11 cellular contexts compared by ENCODE assay signal in the genomic region with DNA sequence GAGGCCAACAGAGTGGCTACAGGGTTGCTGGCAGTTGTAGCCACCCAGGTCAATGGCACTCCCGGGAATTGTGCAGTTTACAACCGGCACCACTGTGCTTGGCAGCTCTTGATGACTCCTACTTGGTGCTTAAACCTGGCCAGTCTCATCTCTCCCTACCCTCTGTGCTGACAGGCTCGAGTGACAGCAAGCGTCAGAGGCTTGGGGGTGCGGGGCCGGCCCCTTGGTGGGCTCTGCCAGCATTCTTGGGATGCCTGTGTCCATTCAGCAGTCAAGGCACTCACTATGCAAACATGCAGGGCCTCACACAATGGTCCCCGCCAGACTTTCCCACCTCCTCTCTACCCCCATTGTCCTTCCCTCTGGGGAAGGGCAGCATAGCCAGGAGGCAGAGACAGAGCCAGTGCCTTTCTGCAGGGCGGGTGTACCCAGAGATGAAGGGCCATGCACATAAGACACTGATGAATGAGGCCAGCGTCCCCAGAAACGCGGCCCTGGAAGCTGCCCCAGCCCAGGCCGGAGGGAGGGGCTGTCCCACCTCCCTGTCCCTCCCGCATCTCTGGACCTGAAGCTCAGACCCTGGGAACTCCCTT. TPM values are rescaled to one million over a fixed set of nuclear protein-coding genes. Genes with fewer than 3 reads are reported as not detected.
DNase-seq lines count a peak whose midpoint lies in the region; TF ChIP-seq lines count a peak whose summit lies in the region.
"Had no signal": no experiment of that assay in that cellular context is flagged by ENCODE, and none has a peak within 500 bp of the region (broad histone marks: within the 10 kb centered on the region; RNA-seq: fewer than 3 reads in every experiment).

No MANE protein-coding gene starts in this region.

- intact Hi-C loops in sigmoid colon (cut with DNase I): no loop called here

- 81 to 83% methylated on average over 13 of the region's 13 CpGs for WGBS in sigmoid colon, 2 donors

- TF ChIP-seq CTCF in HEK293 (tag by site-specific recombination; IDR thresholded peaks at IDR 0.05): no peak
- no peak for TF ChIP-seq CTCF in brain (conservative IDR thresholded peaks at IDR 0.05)
- no peak for TF ChIP-seq CTCF in sigmoid colon (IDR thresholded peaks at IDR 0.05)
- no peak for TF ChIP-seq CTCF in BE2C (IDR thresholded peaks at IDR 0.05; ENCODE audit: low read depth, low read length)

- no peak for TF ChIP-seq EP300 in sigmoid colon (IDR thresholded peaks at IDR 0.05)

- H3K9me3 Mint-ChIP-seq in brain: peaks cover 0 to 6% (median 0%) of the 10 kb centered on the region in 5 experiments

- H3K4me1 ChIP-seq in HEK293 (ENCODE audit: control insufficient read depth, insufficient read depth, low read length) (no peaks in the 10 kb centered on the region), iPS-15b (ENCODE audit: control insufficient read depth, insufficient read depth, low read length) (peaks cover 11% of the 10 kb centered on the region), sigmoid colon (peaks cover 0 to 66% (median 52%) of the 10 kb centered on the region in 4 donors), BE2C (no peaks in the 10 kb centered on the region)

- no peak for DNase-seq in sigmoid colon
- DNase-seq in stimulated activated CD4-positive, alpha-beta T cell treated with anti-CD3 and anti-CD28 coated beads, Interleukin-2, amount 100 ng/mL, for 48 hours: no peak
- no peak for DNase-seq in SKM-1 treated with dmso at 0.1 percent for 144 hours (lab: John Stamatoyannopoulos, UW; ENCODE audit: unreplicated experiment)
- no peak for DNase-seq in BE2C
- DNase-seq in dermis blood vessel endothelial cell: no peak
- DNase-seq: GDM1 had no signal

- H3K36me3 Mint-ChIP-seq in brain: no peaks in the 10 kb centered on the region
- H3K36me3 Mint-ChIP-seq: activated naive CD4-positive, alpha-beta T cell treated with anti-CD3 and anti-CD28 coated beads, Interleukin-2, amount 50 U/mL, for 72 hours had no signal

- CTCF ChIA-PET in HEK293 (lab: Yijun Ruan, JAX): interaction anchor here (0.6 to 1.2 kb wide), 6 partner anchors 72 to 171 kb away, joined by 3 to 6 read pairs (median 3); no protein-coding TSS in a partner anchor

- peaks cover 60% of the 10 kb centered on the region for H3K4me1 Mint-ChIP-seq in brain

- H3K9me3 ChIP-seq in HEK293 (ENCODE audit: control insufficient read depth, insufficient read depth, low read depth, low read length) (no peaks in the 10 kb centered on the region), iPS-15b (ENCODE audit: control insufficient read depth, insufficient read depth, low read length) (no peaks in the 10 kb centered on the region), sigmoid colon (no peaks in the 10 kb centered on the region), BE2C (no peaks in the 10 kb centered on the region)

- H3K27ac ChIP-seq in HEK293 (ENCODE audit: extremely low read depth, low read depth, low read length) (no peak overlapping the region), sigmoid colon (peak overlapping the region; percentile 14 to 52 (median 40))
- H3K27ac ChIP-seq: VCaP had no signal

- H3K27me3 Mint-ChIP-seq in brain: no peaks in the 10 kb centered on the region

- H3K27me3 ChIP-seq in iPS-15b (ENCODE audit: control insufficient read depth, insufficient read depth, low read length): no peaks in the 10 kb centered on the region
- H3K27me3 ChIP-seq in sigmoid colon: no peaks in the 10 kb centered on the region
- H3K27me3 ChIP-seq in BE2C: no peaks in the 10 kb centered on the region

- TF ChIP-seq POLR2A in sigmoid colon (IDR thresholded peaks at IDR 0.05): no peak

- POLR2A ChIA-PET in HEK293 (lab: Yijun Ruan, JAX): interaction anchor here (0.6 to 1.3 kb wide), 2 partner anchors 7 to 664 kb away, joined by 3 read pairs; a partner anchor contains a TSS

- H3K9ac ChIP-seq in iPS-15b (ENCODE audit: low read depth, low read length): peak overlapping the region; percentile 17

- peak overlapping the region in 2 of 5 experiments; percentile 30 to 68 for H3K4me3 Mint-ChIP-seq in brain

- no peak overlapping the region for H3K4me3 ChIP-seq in HEK293 (ENCODE audit: low read depth, low read length)
- H3K4me3 ChIP-seq in iPS-15b (ENCODE audit: low read depth, low read length): peak overlapping the region; percentile 18
- no peak overlapping the region for H3K4me3 ChIP-seq in sigmoid colon
- no peak overlapping the region for H3K4me3 ChIP-seq in BE2C (ENCODE audit: low read depth, low read length)

- H3K36me3 ChIP-seq in HEK293 (ENCODE audit: control insufficient read depth in 2 of 2, insufficient read depth in 1 of 2, low read length in 2 of 2) (no peaks in the 10 kb centered on the region), iPS-15b (ENCODE audit: control insufficient read depth, insufficient read depth, low read length) (no peaks in the 10 kb centered on the region), sigmoid colon (no peaks in the 10 kb centered on the region), BE2C (no peaks in the 10 kb centered on the region)

- peak overlapping the region; percentile 5 to 96 (median 73) for H3K27ac Mint-ChIP-seq in brain
- H3K27ac Mint-ChIP-seq: activated naive CD4-positive, alpha-beta T cell treated with anti-CD3 and anti-CD28 coated beads, Interleukin-2, amount 50 U/mL, for 72 hours had no signal

TF ChIP-seq in HEK293, 187 proteins besides CTCF, POLR2A, EP300 and RAD21:
- TF ChIP-seq SETDB1 (IDR thresholded peaks at IDR 0.05; ENCODE audit: insufficient read length, low read length) (no peak), SCRT1 (tag by site-specific recombination; IDR thresholded peaks at IDR 0.05; ENCODE audit: borderline replicate concordance) (no peak), GLIS1 (tag by site-specific recombination; IDR thresholded peaks at IDR 0.05) (peak; percentile 69)

RNA-seq across cellular contexts. Expression of a gene that starts 26.3 kb away (rescaled TPM):
- polyA plus RNA-seq in brain (ENCODE audit: insufficient read depth, low read depth, low replicate concordance) (12.3 TPM), sigmoid colon (10 to 100 TPM in 1 of 3 donors, 1 to 10 TPM in 2; 1.8 to 30.8 (median 3.7) TPM)
- total RNA-seq in sigmoid colon (10 to 100 TPM; 16.6 to 36.0 (median 31.8) TPM), dermis blood vessel endothelial cell (157 and 319 TPM in 2 replicates)
- polyA plus RNA-seq in BE2C (2012; ENCODE audit: insufficient read depth, insufficient read length, low read depth): 0.91 TPM
